8 cellular contexts compared by ENCODE assay signal in genomic region chr11:117098269-117099231, GRCh38. TPM values are rescaled to one million over a fixed set of nuclear protein-coding genes. Genes with fewer than 3 reads are reported as not detected.
A peak's percentile ranks its signal among the peaks of the same experiment; 100 is the strongest.
DNase-seq lines count a peak whose midpoint lies in the region; ATAC-seq and FAIRE-seq lines count a peak whose summit lies in the region.

Gene SIK3, minus strand, starts transcription at chr11:117098428. Its CDS starts 13 bp downstream, at chr11:117098415.

- peak; percentile 75 for ATAC-seq in GM21737 (IDR thresholded peaks at IDR 0.05; ENCODE audit: unreplicated experiment)
- peak; percentile 70 to 75 for ATAC-seq in naive thymus-derived CD8-positive, alpha-beta T cell
- ATAC-seq in stimulated activated naive B cell treated with anti-CD40 and anti-IgM and Interleukin-4, amounts not matched to agents 10 μg/mL and 1 μg/mL and 100 μg/mL, for 72 hours (replicated peaks): peak; percentile 80 to 87

- H3K4me1 ChIP-seq in Karpas-422 (ENCODE audit: low read length): peaks cover 23% of the 10 kb centered on the region

- H3K27ac Mint-ChIP-seq in activated T-helper 1 cell treated with anti-CD3 and anti-CD28 coated beads, Interleukin-12 subunit alpha, Interleukin-12 subunit beta, Interleukin-2, Interleukin-4 antibody, amounts not matched to agents 30 ng/mL and 10 ng/mL and 1 ng/mL, durations not matched to agents 14 hours and 24 hours and 36 hours: peak within 1 kb of the TSS; percentile 99
- peak within 1 kb of the TSS; percentile 95 to 100 (median 99) for H3K27ac Mint-ChIP-seq in naive thymus-derived CD8-positive, alpha-beta T cell
- H3K27ac Mint-ChIP-seq in stimulated activated naive B cell treated with anti-CD40 and anti-IgM and Interleukin-4, amounts not matched to agents 10 μg/mL and 1 μg/mL and 100 μg/mL, for 72 hours: peak within 1 kb of the TSS; percentile 99

- H3K4me2 ChIP-seq in Karpas-422 (ENCODE audit: low read depth, low read length, poor library complexity, severe bottlenecking): peak within 1 kb of the TSS; percentile 85

- H3K9me2 ChIP-seq in Karpas-422 (replicated peaks; ENCODE audit: insufficient read depth, low read length): no peaks in the 10 kb centered on the region

- peak within 1 kb of the TSS; percentile 75 for H3K9ac ChIP-seq in Karpas-422 (ENCODE audit: low read length)

- H3K79me2 ChIP-seq in Karpas-422 (ENCODE audit: low read length): no peaks in the 10 kb centered on the region

- peaks cover 7% of the 10 kb centered on the region for H3K36me3 Mint-ChIP-seq in activated T-helper 1 cell treated with anti-CD3 and anti-CD28 coated beads, Interleukin-12 subunit alpha, Interleukin-12 subunit beta, Interleukin-2, Interleukin-4 antibody, amounts not matched to agents 30 ng/mL and 10 ng/mL and 1 ng/mL, durations not matched to agents 14 hours and 24 hours and 36 hours (ENCODE audit: low read depth)
- H3K36me3 Mint-ChIP-seq in naive thymus-derived CD8-positive, alpha-beta T cell: no peaks in the 10 kb centered on the region
- H3K36me3 Mint-ChIP-seq in stimulated activated naive B cell treated with anti-CD40 and anti-IgM and Interleukin-4, amounts not matched to agents 10 μg/mL and 1 μg/mL and 100 μg/mL, for 72 hours: no peaks in the 10 kb centered on the region

- peak within 1 kb of the TSS; percentile 100 for H3K4me3 Mint-ChIP-seq in activated T-helper 1 cell treated with anti-CD3 and anti-CD28 coated beads, Interleukin-12 subunit alpha, Interleukin-12 subunit beta, Interleukin-2, Interleukin-4 antibody, amounts not matched to agents 30 ng/mL and 10 ng/mL and 1 ng/mL, durations not matched to agents 14 hours and 24 hours and 36 hours
- H3K4me3 Mint-ChIP-seq in naive thymus-derived CD8-positive, alpha-beta T cell: peak within 1 kb of the TSS; percentile 86 to 99 (median 96)
- peak within 1 kb of the TSS; percentile 85 to 91 for H3K4me3 Mint-ChIP-seq in stimulated activated naive B cell treated with anti-CD40 and anti-IgM and Interleukin-4, amounts not matched to agents 10 μg/mL and 1 μg/mL and 100 μg/mL, for 72 hours

- H4K20me1 ChIP-seq in Karpas-422 (ENCODE audit: insufficient read depth, low read depth, low read length): no peaks in the 10 kb centered on the region

- H3K4me3 ChIP-seq in Karpas-422 (ENCODE audit: low read length): peak within 1 kb of the TSS; percentile 71

- no peaks in the 10 kb centered on the region for H3K36me3 ChIP-seq in Karpas-422 (ENCODE audit: insufficient read depth, low read length)

- no peaks in the 10 kb centered on the region for H3K27me3 ChIP-seq in Karpas-422 (ENCODE audit: low read length)

- peak within 1 kb of the TSS; percentile 94; the same call in 1 of the 2 replicates for H2AFZ ChIP-seq in Karpas-422 (ENCODE audit: low read length)

- H3K4me1 Mint-ChIP-seq in activated T-helper 1 cell treated with anti-CD3 and anti-CD28 coated beads, Interleukin-12 subunit alpha, Interleukin-12 subunit beta, Interleukin-2, Interleukin-4 antibody, amounts not matched to agents 30 ng/mL and 10 ng/mL and 1 ng/mL, durations not matched to agents 14 hours and 24 hours and 36 hours (ENCODE audit: low read depth): peaks cover 50% of the 10 kb centered on the region
- H3K4me1 Mint-ChIP-seq in naive thymus-derived CD8-positive, alpha-beta T cell: peaks cover 31 to 61% (median 51%) of the 10 kb centered on the region in 4 donors
- H3K4me1 Mint-ChIP-seq in stimulated activated naive B cell treated with anti-CD40 and anti-IgM and Interleukin-4, amounts not matched to agents 10 μg/mL and 1 μg/mL and 100 μg/mL, for 72 hours: peaks cover 46 to 57% of the 10 kb centered on the region in 2 donors

- H3K9me3 ChIP-seq in Karpas-422 (ENCODE audit: low read length): no peaks in the 10 kb centered on the region

- FAIRE-seq in RCC 7860 (lab: Jason Lieb, UNC): no peak

- intact Hi-C loops in activated T-helper 1 cell treated with anti-CD3 and anti-CD28 coated beads, Interleukin-12 subunit alpha, Interleukin-12 subunit beta, Interleukin-2, Interleukin-4 antibody, amounts not matched to agents 30 ng/mL and 10 ng/mL and 1 ng/mL, durations not matched to agents 14 hours and 24 hours and 36 hours (cut with micrococcal nuclease): loop anchor here (1.0 to 2.0 kb wide), 2 partner anchors 167 to 326 kb away; partner anchors contain the start of gene BUD13

- H3K27me3 Mint-ChIP-seq in activated T-helper 1 cell treated with anti-CD3 and anti-CD28 coated beads, Interleukin-12 subunit alpha, Interleukin-12 subunit beta, Interleukin-2, Interleukin-4 antibody, amounts not matched to agents 30 ng/mL and 10 ng/mL and 1 ng/mL, durations not matched to agents 14 hours and 24 hours and 36 hours (ENCODE audit: insufficient read depth): peaks cover 3% of the 10 kb centered on the region
- H3K27me3 Mint-ChIP-seq in naive thymus-derived CD8-positive, alpha-beta T cell: no peaks in the 10 kb centered on the region
- H3K27me3 Mint-ChIP-seq in stimulated activated naive B cell treated with anti-CD40 and anti-IgM and Interleukin-4, amounts not matched to agents 10 μg/mL and 1 μg/mL and 100 μg/mL, for 72 hours: no peaks in the 10 kb centered on the region

- no peaks in the 10 kb centered on the region for H3K9me3 Mint-ChIP-seq in activated T-helper 1 cell treated with anti-CD3 and anti-CD28 coated beads, Interleukin-12 subunit alpha, Interleukin-12 subunit beta, Interleukin-2, Interleukin-4 antibody, amounts not matched to agents 30 ng/mL and 10 ng/mL and 1 ng/mL, durations not matched to agents 14 hours and 24 hours and 36 hours
- H3K9me3 Mint-ChIP-seq in naive thymus-derived CD8-positive, alpha-beta T cell: no peaks in the 10 kb centered on the region
- H3K9me3 Mint-ChIP-seq in stimulated activated naive B cell treated with anti-CD40 and anti-IgM and Interleukin-4, amounts not matched to agents 10 μg/mL and 1 μg/mL and 100 μg/mL, for 72 hours: no peaks in the 10 kb centered on the region

- POLR2A ChIA-PET in naive thymus-derived CD8-positive, alpha-beta T cell (lab: Charles Lee): interaction anchor here (1.0 to 2.0 kb wide), 12 partner anchors 15 to 325 kb away, joined by 3 to 9 read pairs (median 6); partner anchors contain the start of genes APOA5, BUD13, PAFAH1B2 and ZPR1

- DNase-seq in DMS53 (lab: John Stamatoyannopoulos, UW): peak; percentile 98
- peak; percentile 93 for DNase-seq in Karpas-422
- DNase-seq in RCC 7860 (ENCODE audit: low spot score): peak; percentile 78
- DNase-seq in activated T-helper 1 cell treated with anti-CD3 and anti-CD28 coated beads, Interleukin-12 subunit alpha, Interleukin-12 subunit beta, Interleukin-2, Interleukin-4 antibody, amounts not matched to agents 30 ng/mL and 10 ng/mL and 1 ng/mL, durations not matched to agents 14 hours and 24 hours and 36 hours (ENCODE audit: low spot score): peak; percentile 90
- DNase-seq in fibroblast of gingiva (ENCODE audit: low read depth): peak; percentile 95
- peak; percentile 92 to 97 (median 95) for DNase-seq in naive thymus-derived CD8-positive, alpha-beta T cell
- DNase-seq in stimulated activated naive B cell treated with anti-CD40 and anti-IgM and Interleukin-4, amounts not matched to agents 10 μg/mL and 1 μg/mL and 100 μg/mL, for 72 hours: peak; percentile 88

- H3K27ac ChIP-seq in Karpas-422 (ENCODE audit: low read length): no peak within 1 kb of the TSS

RNA-seq across cellular contexts. Expression of gene SIK3, which starts in this region (rescaled TPM):
- 4.1 TPM in 2 replicates for total RNA-seq in Karpas-422 (2014; rRNA removed; shearing (Covaris generic); ENCODE audit: low replicate concordance)
- total RNA-seq in activated T-helper 1 cell treated with anti-CD3 and anti-CD28 coated beads, Interleukin-12 subunit alpha, Interleukin-12 subunit beta, Interleukin-2, Interleukin-4 antibody, amounts not matched to agents 30 ng/mL and 10 ng/mL and 1 ng/mL, durations not matched to agents 14 hours and 24 hours and 36 hours: 49.9 and 54.2 TPM in 2 replicates
- total RNA-seq in naive thymus-derived CD8-positive, alpha-beta T cell: 10 to 100 TPM; 63.4 to 69.2 TPM
- polyA plus RNA-seq in naive thymus-derived CD8-positive, alpha-beta T cell: 10 to 100 TPM; 14.1 to 16.2 (median 15.2) TPM
